ENCODE assay signal across 4 cellular contexts in genomic region chrY:22461962-22462361, GRCh38. TPM values are rescaled to one million over a fixed set of nuclear protein-coding genes. Genes with fewer than 3 reads are reported as not detected.
"Had no signal": no experiment of that assay in that cellular context is flagged by ENCODE, and none has a peak within 500 bp of the region (broad histone marks: within the 10 kb centered on the region; RNA-seq: fewer than 3 reads in every experiment).

No MANE protein-coding gene starts in this region.

RNA-seq across cellular contexts. Expression of gene RBMY1J, which starts 58.8 kb away (rescaled TPM):
- total RNA-seq: LHCN-M2, M059J, MCF 10A, NCI-H460 had no signal
